Comparison of ENCODE assay signal across 11 cellular contexts in the genomic region with DNA sequence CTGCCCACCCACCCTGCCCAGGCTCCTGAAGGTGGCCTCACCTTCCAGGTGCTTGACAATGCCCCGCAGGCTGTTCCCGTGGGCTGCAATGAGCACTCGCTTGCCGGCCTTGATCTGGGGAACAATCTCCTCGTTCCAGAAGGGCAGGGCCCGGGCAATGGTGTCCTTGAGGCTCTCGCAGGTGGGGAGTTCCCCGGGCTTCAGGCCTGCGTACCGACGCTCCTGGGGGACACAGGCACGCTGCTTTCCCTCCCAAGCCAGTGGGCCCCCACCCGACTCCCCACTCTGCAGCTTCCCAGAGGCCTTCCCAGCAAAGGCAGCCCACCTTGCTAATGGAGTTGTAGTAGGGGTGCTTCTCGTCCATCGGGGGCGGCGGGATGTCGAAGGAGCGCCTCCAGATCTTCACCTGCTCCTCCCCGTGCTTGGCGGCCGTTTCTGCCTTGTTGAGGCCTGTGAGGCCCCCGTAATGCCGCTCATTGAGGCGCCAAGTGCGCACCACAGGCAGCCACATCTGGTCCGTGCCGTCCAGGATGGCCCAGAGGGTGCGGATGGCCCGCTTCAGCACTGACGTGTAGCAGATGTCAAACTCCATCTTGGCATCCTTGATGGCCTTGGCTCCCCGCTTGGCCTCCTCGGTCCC. TPM values are rescaled to one million over a fixed set of nuclear protein-coding genes. Genes with fewer than 3 reads are reported as not detected.
DNase-seq lines count a peak whose midpoint lies in the region; ATAC-seq, FAIRE-seq and TF ChIP-seq lines count a peak whose summit lies in the region.
"Had no signal": no experiment of that assay in that cellular context is flagged by ENCODE, and none has a peak within 500 bp of the region (broad histone marks: within the 10 kb centered on the region; RNA-seq: fewer than 3 reads in every experiment).

No MANE protein-coding gene starts in this region.

- H3K36me3 ChIP-seq in left ventricle myocardium inferior (peaks cover 21% of the 10 kb centered on the region), small intestine (ENCODE audit: control insufficient read depth in 2 of 2, insufficient read depth in 2 of 2, low read length in 2 of 2) (peaks cover 4 to 7% of the 10 kb centered on the region in 2 donors)

- peak overlapping the region; percentile 89 for H3K27ac ChIP-seq in left ventricle myocardium inferior (replicated peaks)
- no peak overlapping the region for H3K27ac ChIP-seq in small intestine (ENCODE audit: low read depth in 1 of 2, low read length in 1 of 2)

- H3K9me3 ChIP-seq in T-helper 17 cell (ENCODE audit: control insufficient read depth, low read length, poor library complexity, severe bottlenecking) (no peaks in the 10 kb centered on the region), left ventricle myocardium inferior (replicated peaks) (no peaks in the 10 kb centered on the region), small intestine (ENCODE audit: control insufficient read depth, low read depth) (no peaks in the 10 kb centered on the region)

- no peak for FAIRE-seq in small intestine (lab: Jason Lieb, UNC)

- peaks cover 3% of the 10 kb centered on the region for H3K36me3 Mint-ChIP-seq in T-helper 17 cell (ENCODE audit: low read depth)

- intact Hi-C loops in left ventricle myocardium inferior (cut with micrococcal nuclease): no loop called here

- TF ChIP-seq CTCF in left ventricle myocardium inferior (IDR thresholded peaks at IDR 0.05; ENCODE audit: borderline replicate concordance): no peak

- H3K4me3 Mint-ChIP-seq in T-helper 17 cell: peak overlapping the region; percentile 36

- no peaks in the 10 kb centered on the region for H3K27me3 ChIP-seq in left ventricle myocardium inferior (ENCODE audit: low read depth)
- no peaks in the 10 kb centered on the region for H3K27me3 ChIP-seq in small intestine (ENCODE audit: control insufficient read depth in 2 of 2, insufficient read depth in 2 of 2, low read length in 2 of 2)

- 10 to 41% (median 11%) methylated on average over 28 to 33 of the region's 33 CpGs for WGBS in small intestine, 3 donors

- ATAC-seq in T-helper 17 cell (peak; percentile 41), HG02981 (IDR thresholded peaks at IDR 0.05; ENCODE audit: unreplicated experiment) (no peak)

- DNase-seq in NCI-H748 (lab: John Stamatoyannopoulos, UW; ENCODE audit: unreplicated experiment) (peak; percentile 28), NCI-H748 treated with DMSO at 0.1 percent for 48 hours (lab: John Stamatoyannopoulos, UW) (no peak), T-helper 17 cell (no peak), left ventricle myocardium inferior (no peak), small intestine (peak; percentile 49), D341Med (ENCODE audit: low spot score) (no peak), NCI-H510A (lab: John Stamatoyannopoulos, UW) (no peak)
- DNase-seq: NCI-H226, T1000 had no signal

- H3K4me1 ChIP-seq in left ventricle myocardium inferior (peaks cover 81% of the 10 kb centered on the region), small intestine (ENCODE audit: control insufficient read depth in 2 of 2, insufficient read depth in 1 of 2, low read depth in 1 of 2, low read length in 1 of 2) (no peaks in the 10 kb centered on the region)

- H3K4me1 Mint-ChIP-seq in T-helper 17 cell: peaks cover 10% of the 10 kb centered on the region

- peak overlapping the region; percentile 54 for H3K27ac Mint-ChIP-seq in T-helper 17 cell

- no peaks in the 10 kb centered on the region for H3K27me3 Mint-ChIP-seq in T-helper 17 cell

- peak overlapping the region; percentile 74 for H3K4me3 ChIP-seq in left ventricle myocardium inferior
- H3K4me3 ChIP-seq in small intestine (ENCODE audit: low read depth in 1 of 2, low read length in 2 of 2): no peak overlapping the region

RNA-seq across cellular contexts. Expression of a gene that starts 0.5 kb away (rescaled TPM):
- total RNA-seq in T-helper 17 cell: under 1 TPM in 1 of 2 donors, not detected in 1; 0.92 TPM
- 671 TPM for total RNA-seq in left ventricle myocardium inferior
- 1 to 10 TPM in 2 of 3 donors, under 1 TPM in 1; 1.00 to 5.7 (median 2.2) TPM for polyA plus RNA-seq in small intestine
- polyA plus RNA-seq: neural cell had no signal

RNA-seq across cellular contexts. Expression of a gene that starts 17.4 kb away (rescaled TPM):
- total RNA-seq in T-helper 17 cell: 10 to 100 TPM; 27.2 to 29.7 TPM
- 12.4 TPM for total RNA-seq in left ventricle myocardium inferior
- polyA plus RNA-seq in small intestine: 10 to 100 TPM; 13.8 to 21.9 (median 15.2) TPM

RNA-seq across cellular contexts. Expression of a gene that starts 20.4 kb away (rescaled TPM):
- total RNA-seq in T-helper 17 cell (100 to 1,000 TPM in 1 of 2 donors, 10 to 100 TPM in 1; 91.1 to 104 TPM), left ventricle myocardium inferior (33.1 TPM)
- 10 to 100 TPM; 66.4 to 97.5 (median 69.4) TPM for polyA plus RNA-seq in small intestine

RNA-seq across cellular contexts. Expression of a gene that starts 39.2 kb away (rescaled TPM):
- total RNA-seq in T-helper 17 cell (1 to 10 TPM; 1.1 to 4.2 TPM), left ventricle myocardium inferior (20.5 TPM)
- polyA plus RNA-seq in small intestine: 10 to 100 TPM in 1 of 3 donors, 1 to 10 TPM in 2; 1.3 to 34.8 (median 3.0) TPM

RNA-seq across cellular contexts. Expression of a gene that starts 58.4 kb away (rescaled TPM):
- total RNA-seq in T-helper 17 cell (10 to 100 TPM; 46.3 to 53.3 TPM), left ventricle myocardium inferior (78.0 TPM)
- polyA plus RNA-seq in small intestine: 10 to 100 TPM; 13.6 to 82.4 (median 27.3) TPM

Comparison
In these comparisons a context has a peak if more than half of its experiments do, and no peak if none do; other contexts are left out.
1. DNase-seq: peak in NCI-H748 (single experiment) and small intestine (single experiment); none in NCI-H748 treated with DMSO at 0.1 percent for 48 hours (single experiment), T-helper 17 cell (0 of 3), left ventricle myocardium inferior (single experiment), D341Med (single experiment) and NCI-H510A (single experiment).
2. RNA of a gene that starts 0.5 kb away (total RNA-seq): 671 TPM in left ventricle myocardium inferior (single experiment); 0.92 TPM in T-helper 17 cell; every median in the first group is over 100 times any median in the second.